14 cellular contexts compared by ENCODE assay signal in genomic region chr5:73381587-73382411, GRCh38.
DNase-seq lines count a peak whose midpoint lies in the region; ATAC-seq and TF ChIP-seq lines count a peak whose summit lies in the region.
"Had no signal": no experiment of that assay in that cellular context is flagged by ENCODE, and none has a peak within 500 bp of the region (broad histone marks: within the 10 kb centered on the region; RNA-seq: fewer than 3 reads in every experiment).

No MANE protein-coding gene starts in this region.

- H2BK12ac ChIP-seq in trophoblast cell (ENCODE audit: low read length), result no peak overlapping the region

- peaks cover 16% of the 10 kb centered on the region for H3K9me3 ChIP-seq in CD8-positive, alpha-beta T cell (ENCODE audit: low read length)
- H3K9me3 ChIP-seq in trophoblast cell (ENCODE audit: insufficient read depth, low read depth, low read length), result peaks cover 3% of the 10 kb centered on the region

- no peak overlapping the region for H3K23ac ChIP-seq in trophoblast cell (ENCODE audit: low read length)

- H3K36me3 ChIP-seq in CD8-positive, alpha-beta T cell (ENCODE audit: insufficient read depth, low read length), result no peaks in the 10 kb centered on the region
- no peaks in the 10 kb centered on the region for H3K36me3 ChIP-seq in trophoblast cell (ENCODE audit: control insufficient read depth in 1 of 2, insufficient read depth in 2 of 2, low read length in 2 of 2)
- H3K36me3 ChIP-seq: right lobe of liver had no signal

- H2AFZ ChIP-seq in trophoblast cell (ENCODE audit: insufficient read depth, low read length, poor library complexity), result no peak overlapping the region

- no peak overlapping the region for H2BK120ac ChIP-seq in trophoblast cell (ENCODE audit: insufficient read depth, low read length, poor library complexity)

- peak overlapping the region; percentile 7 for H4K91ac ChIP-seq in trophoblast cell (ENCODE audit: low read depth, low read length)

- H3K79me2 ChIP-seq in trophoblast cell (ENCODE audit: control insufficient read depth, insufficient read depth, low read length, poor library complexity), result no peaks in the 10 kb centered on the region

- H3K4ac ChIP-seq in trophoblast cell (ENCODE audit: low read depth, low read length), result no peak overlapping the region

- CTCF ChIA-PET in CD8-positive, alpha-beta T cell (lab: Charles Lee), result no interaction called here
- CTCF ChIA-PET in T-cell (lab: Charles Lee), result no interaction called here

- H4K12ac ChIP-seq in trophoblast cell (ENCODE audit: low read depth, low read length), result no peak overlapping the region

- H3K4me3 Mint-ChIP-seq in CD8-positive, alpha-beta T cell, result peak overlapping the region; percentile 59
- peak overlapping the region in 2 of 3 donors; percentile 62 to 78 for H3K4me3 Mint-ChIP-seq in T-cell

- H3K4me3 ChIP-seq in CD8-positive, alpha-beta T cell (ENCODE audit: low read depth, low read length), result no peak overlapping the region
- H3K4me3 ChIP-seq in epithelial cell of proximal tubule (ENCODE audit: low read depth, low read length) (peak overlapping the region; percentile 35), trophoblast cell (ENCODE audit: low read depth, low read length) (peak overlapping the region; percentile 41)

- H3K9me3 Mint-ChIP-seq in CD8-positive, alpha-beta T cell, result peaks cover 14% of the 10 kb centered on the region
- H3K9me3 Mint-ChIP-seq in T-cell, result peaks cover 3 to 17% (median 4%) of the 10 kb centered on the region in 3 donors

- H3K27me3 Mint-ChIP-seq in CD8-positive, alpha-beta T cell (ENCODE audit: low read depth), result peaks cover 57% of the 10 kb centered on the region
- peaks cover 62 to 64% of the 10 kb centered on the region in 2 donors for H3K27me3 Mint-ChIP-seq in T-cell

- H3K4me1 ChIP-seq in CD8-positive, alpha-beta T cell (ENCODE audit: insufficient read depth, low read length), result peaks cover 37% of the 10 kb centered on the region
- H3K4me1 ChIP-seq in trophoblast cell (ENCODE audit: control insufficient read depth in 1 of 2, insufficient read depth in 2 of 2, low read length in 2 of 2), result peaks cover 0 to 8% of the 10 kb centered on the region in 2 experiments
- H3K4me1 ChIP-seq: right lobe of liver had no signal

- H2BK5ac ChIP-seq in trophoblast cell (ENCODE audit: low read depth, low read length, poor library complexity), result no peak overlapping the region

- peaks cover 29% of the 10 kb centered on the region for H3K4me1 Mint-ChIP-seq in CD8-positive, alpha-beta T cell (ENCODE audit: low read depth)
- peaks cover 27 to 36% (median 28%) of the 10 kb centered on the region in 3 donors for H3K4me1 Mint-ChIP-seq in T-cell

- H3K9ac ChIP-seq in trophoblast cell (ENCODE audit: low read length), result no peak overlapping the region

- WGBS in trophoblast cell (ENCODE audit: extremely low coverage, insufficient coverage, insufficient read length), result no CpG with 5 or more reads among the region's 90 CpGs

- H2AK5ac ChIP-seq in trophoblast cell (ENCODE audit: low read length), result peak overlapping the region; percentile 19

- no peak overlapping the region for H4K8ac ChIP-seq in trophoblast cell (ENCODE audit: low read depth, low read length)

- POLR2A ChIA-PET in CD8-positive, alpha-beta T cell (lab: Charles Lee), result no interaction called here
- POLR2A ChIA-PET in T-cell (lab: Charles Lee), result no interaction called here

- peaks cover 2% of the 10 kb centered on the region for H3K79me1 ChIP-seq in trophoblast cell (ENCODE audit: low read length)

- peak; percentile 20 for ATAC-seq in CD8-positive, alpha-beta T cell
- ATAC-seq in T-cell (replicated peaks in 1 of 4), result peak in 3 of 4 experiments; percentile 34 to 42 (median 36)
- ATAC-seq in GM18858 (IDR thresholded peaks at IDR 0.05; ENCODE audit: unreplicated experiment), result no peak

- no peak for TF ChIP-seq CTCF in CD8-positive, alpha-beta T cell (IDR thresholded peaks at IDR 0.05)
- TF ChIP-seq CTCF in epithelial cell of proximal tubule (conservative IDR thresholded peaks at IDR 0.05; ENCODE audit: low read depth, low read length), result no peak

- no peak overlapping the region for H3K18ac ChIP-seq in trophoblast cell (ENCODE audit: low read length)

- H3K36me3 Mint-ChIP-seq in CD8-positive, alpha-beta T cell, result peaks cover 5% of the 10 kb centered on the region
- peaks cover 3% of the 10 kb centered on the region for H3K36me3 Mint-ChIP-seq in T-cell
- H3K36me3 Mint-ChIP-seq: brain had no signal

- DNase-seq in CD8-positive, alpha-beta T cell, result peak in 1 of 7 experiments; percentile 19
- DNase-seq in T-cell, result no peak
- no peak for DNase-seq in epithelial cell of proximal tubule (ENCODE audit: low read depth)
- DNase-seq in trophoblast cell, result no peak
- no peak for DNase-seq in NCI-H1436 treated with DMSO at 0.1 percent for 48 hours (lab: John Stamatoyannopoulos, UW)
- DNase-seq in DMS 273 treated with DMSO at 0.1 percent for 48 hours (lab: John Stamatoyannopoulos, UW), result no peak
- no peak for DNase-seq in NCI-H345 treated with DMSO at 0.1 percent for 48 hours (lab: John Stamatoyannopoulos, UW; ENCODE audit: unreplicated experiment)
- DNase-seq: activated CD4-positive, alpha-beta T cell treated with anti-CD3 and anti-CD28 coated beads, Interleukin-2, amount 50 U/mL, for 4 hours; NCI-H1048; NCI-H774; right lobe of liver; stimulated activated CD8-positive, alpha-beta memory T cell treated with anti-CD3 and anti-CD28 coated beads, Interleukin-4, amount 100 ng/mL, for 48 hours had no signal

- H3K14ac ChIP-seq in trophoblast cell (ENCODE audit: low read length), result no peak overlapping the region

- peak overlapping the region; percentile 55 for H3K4me2 ChIP-seq in trophoblast cell (ENCODE audit: low read length)

- H3K27me3 ChIP-seq in CD8-positive, alpha-beta T cell (ENCODE audit: insufficient read depth, low read length), result peaks cover 40% of the 10 kb centered on the region
- peaks cover 4% of the 10 kb centered on the region for H3K27me3 ChIP-seq in trophoblast cell (ENCODE audit: insufficient read depth, low read length)

- intact Hi-C loops in CD8-positive, alpha-beta T cell (cut with DNase I, micrococcal nuclease), result loop anchor here in 1 of 2 experiments (5.0 kb wide), 2 partner anchors 56 to 164 kb away; no protein-coding TSS in a partner anchor

- H3K27ac ChIP-seq in CD8-positive, alpha-beta T cell (ENCODE audit: low read depth, low read length), result no peak overlapping the region
- no peak overlapping the region for H3K27ac ChIP-seq in trophoblast cell (ENCODE audit: low read depth, low read length)
- H3K27ac ChIP-seq: right lobe of liver had no signal

- no peak overlapping the region for H3K27ac Mint-ChIP-seq in CD8-positive, alpha-beta T cell
- no peak overlapping the region for H3K27ac Mint-ChIP-seq in T-cell
- H3K27ac Mint-ChIP-seq: brain had no signal
